8 cellular contexts compared by ENCODE assay signal in the genomic region with DNA sequence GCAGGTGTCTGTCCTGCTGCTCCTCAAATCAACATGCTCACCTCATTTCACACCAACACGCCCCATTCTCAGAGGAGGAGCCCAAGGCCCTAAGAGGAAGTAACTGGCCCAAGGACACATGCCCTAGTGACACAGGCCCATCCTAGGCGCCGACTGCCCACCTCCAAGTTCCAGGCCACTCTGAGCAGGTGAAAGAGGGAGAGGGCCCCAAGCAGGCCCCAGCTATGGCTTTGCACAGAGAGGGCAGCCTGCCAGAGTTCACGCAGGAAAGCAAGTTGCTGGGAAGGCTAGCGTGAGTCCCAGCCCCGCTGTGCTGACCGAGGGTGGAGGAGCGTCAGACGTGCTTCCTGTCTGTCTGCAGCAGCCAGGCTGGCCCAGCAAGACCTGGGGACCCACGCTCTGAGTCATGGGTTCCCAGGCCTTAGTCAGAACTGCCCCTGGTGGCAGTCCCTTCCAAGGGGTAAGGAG. TPM values are rescaled to one million over a fixed set of nuclear protein-coding genes. Genes with fewer than 3 reads are reported as not detected.
DNase-seq lines count a peak whose midpoint lies in the region; ATAC-seq, FAIRE-seq and TF ChIP-seq lines count a peak whose summit lies in the region.
"Not testable (repeated sequence)": the region's sequence is repeated elsewhere in the genome, so short reads cannot be mapped to it uniquely, and the experiment has no call there.

No MANE protein-coding gene starts in this region.

- not testable (repeated sequence) for H3K27me3 ChIP-seq in smooth muscle cell (ENCODE audit: low read depth)

- not testable (repeated sequence) for H3K9me3 ChIP-seq in A549; smooth muscle cell (replicated peaks; ENCODE audit: low read depth)

- intact Hi-C loops in activated B cell treated with CpG ODN at 0.5 μM for 24 hours (cut with micrococcal nuclease); cardiac septum (cut with DNase I): not testable (repeated sequence)

- H4K20me1 ChIP-seq in smooth muscle cell (ENCODE audit: low read depth): not testable (repeated sequence)

- TF ChIP-seq CTCF in A549 (IDR thresholded peaks at IDR 0.05); activated B cell treated with CpG ODN at 0.5 μM for 24 hours (IDR thresholded peaks at IDR 0.05); chondrocyte (IDR thresholded peaks at IDR 0.05); smooth muscle cell (IDR thresholded peaks at IDR 0.05; ENCODE audit: borderline replicate concordance, insufficient read depth, poor library complexity, severe bottlenecking): not testable (repeated sequence)

- peak overlapping the region; percentile 69 for H2AFZ ChIP-seq in smooth muscle cell (ENCODE audit: low read depth)

- TF ChIP-seq POLR2A in A549 (IDR thresholded peaks at IDR 0.05; ENCODE audit: low read length): not testable (repeated sequence)

- H3K4me2 ChIP-seq in A549: not testable (repeated sequence)
- H3K4me2 ChIP-seq in smooth muscle cell: peak overlapping the region; percentile 51

- H3F3A ChIP-seq in smooth muscle cell (ENCODE audit: low read depth): not testable (repeated sequence)

- WGBS in A549 (ENCODE audit: missing lambda C conversion rate): 71% methylated on average over 10 of the region's 10 CpGs
- WGBS in smooth muscle cell (ENCODE audit: low lambda C conversion rate): 40% methylated on average over 8 of the region's 10 CpGs

- H3K4me3 ChIP-seq in A549, smooth muscle cell: not testable (repeated sequence)

- not testable (repeated sequence) for H3K9me3 Mint-ChIP-seq in activated B cell treated with CpG ODN at 0.5 μM for 24 hours; chondrocyte (ENCODE audit: low read depth)

- POLR2A ChIA-PET in A549 (lab: Yijun Ruan, JAX); activated B cell treated with CpG ODN at 0.5 μM for 24 hours (lab: Charles Lee): not testable (repeated sequence)

- ATAC-seq in A549: peak; percentile 65
- ATAC-seq in GM21825 (IDR thresholded peaks at IDR 0.05; ENCODE audit: unreplicated experiment): peak; percentile 49
- ATAC-seq in activated B cell treated with CpG ODN at 0.5 μM for 24 hours (ENCODE audit: low read depth): peak; percentile 60

- H3K9ac ChIP-seq in smooth muscle cell (ENCODE audit: low read depth): not testable (repeated sequence)

- H3K4me1 ChIP-seq in A549; smooth muscle cell (ENCODE audit: low read depth): not testable (repeated sequence)

- CTCF ChIA-PET in A549 (lab: Yijun Ruan, JAX); activated B cell treated with CpG ODN at 0.5 μM for 24 hours (lab: Charles Lee): not testable (repeated sequence)

- not testable (repeated sequence) for H3K36me3 ChIP-seq in smooth muscle cell (ENCODE audit: low read depth)

- H3K4me1 Mint-ChIP-seq in activated B cell treated with CpG ODN at 0.5 μM for 24 hours; chondrocyte (ENCODE audit: low read depth): not testable (repeated sequence)

- H3K36me3 Mint-ChIP-seq in activated B cell treated with CpG ODN at 0.5 μM for 24 hours (ENCODE audit: low read depth); chondrocyte (ENCODE audit: low read depth): not testable (repeated sequence)

- not testable (repeated sequence) for H3K4me3 Mint-ChIP-seq in activated B cell treated with CpG ODN at 0.5 μM for 24 hours; chondrocyte (ENCODE audit: unreplicated experiment)

- not testable (repeated sequence) for DNase-seq in A549 (ENCODE audit: low read depth in 1 of 2, low spot score in 1 of 2); activated B cell treated with CpG ODN at 0.5 μM for 24 hours; smooth muscle cell (lab: John Stamatoyannopoulos, UW; ENCODE audit: unreplicated experiment)
- DNase-seq in HT-29 (ENCODE audit: low spot score) (peak; percentile 45), chondrocyte (ENCODE audit: low spot score) (peak; percentile 49), cardiac septum (ENCODE audit: low spot score) (peak; percentile 54), lung microvascular endothelial cell (ENCODE audit: low read depth in 2 of 2) (peak; percentile 36 to 80)

- not testable (repeated sequence) for H3K79me2 ChIP-seq in smooth muscle cell (ENCODE audit: low read depth)

- not testable (repeated sequence) for FAIRE-seq in A549 (lab: Jason Lieb, UNC)

- H3K27ac Mint-ChIP-seq in activated B cell treated with CpG ODN at 0.5 μM for 24 hours: not testable (repeated sequence)
- peak overlapping the region; percentile 65 for H3K27ac Mint-ChIP-seq in chondrocyte (ENCODE audit: unreplicated experiment)

- H3K27ac ChIP-seq in A549: not testable (repeated sequence)
- H3K27ac ChIP-seq in smooth muscle cell (ENCODE audit: low read depth): peak overlapping the region; percentile 52

- not testable (repeated sequence) for TF ChIP-seq EP300 in A549 (IDR thresholded peaks at IDR 0.05)

- not testable (repeated sequence) for TF ChIP-seq RAD21 in A549 (conservative IDR thresholded peaks at IDR 0.05 in 1 of 2, IDR thresholded peaks at IDR 0.05 in 1 of 2)

- not testable (repeated sequence) for H3K27me3 Mint-ChIP-seq in activated B cell treated with CpG ODN at 0.5 μM for 24 hours; chondrocyte (ENCODE audit: low read depth)

RNA-seq across cellular contexts. Expression of gene GOLGA6L10, which starts 13.1 kb away (rescaled TPM):
- 0.74 and 0.84 TPM in 2 replicates for polyA plus RNA-seq in A549 (2011; rRNA removed)
- polyA plus RNA-seq in A549 (2012; cell fraction: cytosol; rRNA removed): 0.41 and 0.93 TPM in 2 replicates
- 2.0 and 2.2 TPM in 2 replicates for polyA plus RNA-seq in A549 (2012; cell fraction: nucleus; rRNA removed)
- 0.62 to 1.1 TPM (median 0.98 TPM) in 3 replicates for polyA plus RNA-seq in A549 (2017; fragmentation: RNase III; extraction: RNeasy Plus Mini Kit Qiagen cat#74134 plus additional on column Dnase treatment)
- polyA minus RNA-seq in A549 (2011; rRNA and poly(A)+ RNA removed): 0.24 TPM in 1 of 2 replicates, not detected in the other
- total RNA-seq in HT-29 (2014; rRNA removed; shearing (Covaris generic)): 0.16 TPM in 1 of 2 replicates, not detected in the other
- 1.2 and 1.4 TPM in 2 replicates for total RNA-seq in activated B cell treated with CpG ODN at 0.5 μM for 24 hours
- total RNA-seq in chondrocyte: 1.2 to 2.4 TPM (median 2.0 TPM) in 3 replicates
- 0.86 TPM for total RNA-seq in cardiac septum
- 0.20 and 0.44 TPM in 2 replicates for total RNA-seq in lung microvascular endothelial cell
- total RNA-seq in smooth muscle cell: 0.22 and 1.3 TPM in 2 replicates
- 1.2 and 1.9 TPM in 2 replicates for polyA plus RNA-seq in smooth muscle cell
